ENCODE assay signal across 1 cellular context in the genomic region with DNA sequence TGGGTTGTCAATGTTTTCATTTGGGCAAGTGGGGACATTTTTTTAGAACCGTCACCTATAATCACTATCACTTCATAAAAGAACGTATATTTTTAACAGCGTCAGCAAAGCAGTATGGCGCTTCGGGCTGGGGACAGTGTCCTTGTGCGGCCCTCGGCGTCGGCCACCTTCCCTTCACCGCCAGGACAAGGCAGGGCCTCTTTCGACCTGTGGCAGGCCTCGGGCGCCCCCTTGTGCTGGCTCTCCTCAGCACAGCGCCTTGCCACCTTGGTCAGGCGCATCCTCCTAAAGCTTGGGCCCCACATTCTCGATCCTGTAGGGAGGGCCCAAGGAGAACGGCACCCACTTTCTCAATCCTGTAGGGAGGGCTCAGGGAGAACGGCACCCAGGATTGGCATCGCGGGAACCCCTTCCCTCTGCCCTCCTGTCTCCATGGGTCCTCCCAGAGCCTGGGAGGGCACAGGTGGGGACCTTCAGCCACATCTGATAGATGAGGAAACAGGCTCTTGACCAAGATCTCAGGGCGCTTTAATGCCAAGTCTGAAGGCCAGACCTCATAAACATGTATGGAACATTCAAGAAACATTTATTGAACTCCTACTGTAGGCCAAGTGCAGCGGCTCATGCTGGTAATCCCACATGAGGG.
TF ChIP-seq lines count a peak whose summit lies in the region.

No MANE protein-coding gene starts in this region.

TF ChIP-seq in endothelial cell of umbilical vein, 7 proteins besides CTCF, POLR2A, EP300 and RAD21:
- TF ChIP-seq FOS (IDR thresholded peaks at IDR 0.05; ENCODE audit: borderline replicate concordance, insufficient read depth, low read length) (no peak), MYC (IDR thresholded peaks at IDR 0.05; ENCODE audit: low read depth, low read length) (no peak), EZH2 (IDR thresholded peaks at IDR 0.05; ENCODE audit: borderline replicate concordance, low read depth, low read length, severe bottlenecking) (no peak), POLR2AphosphoS5 (IDR thresholded peaks at IDR 0.05; ENCODE audit: insufficient read depth, low read depth, low read length) (no peak), JUN (IDR thresholded peaks at IDR 0.05; ENCODE audit: borderline replicate concordance, insufficient read depth, insufficient read length, low read depth) (no peak), GATA2 (IDR thresholded peaks at IDR 0.05; ENCODE audit: insufficient read depth, insufficient read length, low read depth, low read length) (no peak)
- TF ChIP-seq, protein P1, sequence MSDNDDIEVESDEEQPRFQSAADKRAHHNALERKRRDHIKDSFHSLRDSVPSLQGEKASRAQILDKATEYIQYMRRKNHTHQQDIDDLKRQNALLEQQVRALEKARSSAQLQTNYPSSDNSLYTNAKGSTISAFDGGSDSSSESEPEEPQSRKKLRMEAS (IDR thresholded peaks at IDR 0.05; ENCODE audit: insufficient read depth, insufficient read length) = no peak
TF ChIP-seq in endothelial cell of umbilical vein: peak in this region for 0.
